In genomic region chr1:23900017-23900416, GRCh38 we compare ENCODE assay signal across 3 cellular contexts. TPM values are rescaled to one million over a fixed set of nuclear protein-coding genes. Genes with fewer than 3 reads are reported as not detected.
"Had no signal": no experiment of that assay in that cellular context is flagged by ENCODE, and none has a peak within 500 bp of the region (broad histone marks: within the 10 kb centered on the region; RNA-seq: fewer than 3 reads in every experiment).

No MANE protein-coding gene starts in this region.

RNA-seq across cellular contexts. Expression of gene CNR2, which starts 13.1 kb away (rescaled TPM):
- total RNA-seq: cardiac septum, PC-3, SK-MEL-5 had no signal
